Comparison of ENCODE assay signal across 23 cellular contexts in genomic region chr3:174495928-174496327, GRCh38.
DNase-seq lines count a peak whose midpoint lies in the region; ATAC-seq and TF ChIP-seq lines count a peak whose summit lies in the region.
"Had no signal": no experiment of that assay in that cellular context is flagged by ENCODE, and none has a peak within 500 bp of the region (broad histone marks: within the 10 kb centered on the region; RNA-seq: fewer than 3 reads in every experiment).

No MANE protein-coding gene starts in this region.

- no peak overlapping the region for H3K27ac Mint-ChIP-seq in Caco-2 (ENCODE audit: unreplicated experiment)
- H3K27ac Mint-ChIP-seq: natural killer cell, WTC11 had no signal

- intact Hi-C loops in Right ventricle myocardium superior (cut with DNase I) (no loop called here), Right ventricle myocardium inferior (cut with DNase I) (loop anchor here (5.0 kb wide), 1 partner anchor 54 kb away; no protein-coding TSS in a partner anchor), Caco-2 (cut with micrococcal nuclease; ENCODE audit: unreplicated experiment) (no loop called here)

- no peaks in the 10 kb centered on the region for H3K36me3 ChIP-seq in Caco-2 (ENCODE audit: control insufficient read depth, insufficient read depth, low read length)
- H3K36me3 ChIP-seq: Peyer's patch had no signal

- no peaks in the 10 kb centered on the region for H3K27me3 Mint-ChIP-seq in Caco-2 (ENCODE audit: insufficient read depth, unreplicated experiment)

- POLR2A ChIA-PET in Caco-2 (lab: Charles Lee): no interaction called here

- no peak for DNase-seq in Right ventricle myocardium superior
- no peak for DNase-seq in Right ventricle myocardium inferior (ENCODE audit: missing footprints)
- peak; percentile 13 for DNase-seq in RPMI8226
- peak; percentile 62 for DNase-seq in fibroblast of the aortic adventitia (ENCODE audit: low read depth)
- peak; percentile 22 for DNase-seq in stromal cell of bone marrow (ENCODE audit: low read depth)
- no peak for DNase-seq in Caco-2
- DNase-seq in NCI-H1105 (lab: John Stamatoyannopoulos, UW): no peak
- DNase-seq: activated CD4-positive, alpha-beta T cell treated with anti-CD3 and anti-CD28 coated beads, Interleukin-2, amount 50 U/mL, for 4 hours; activated gamma-delta T cell treated with Interleukin-2 at 50 U/mL for 16 hours; amniotic stem cell; caudate nucleus; GDM1; kidney glomerular epithelial cell; natural killer cell; NCI-H187; NCI-H226; Peyer's patch; posterior cingulate gyrus; small intestine; stimulated activated CD4-positive, alpha-beta T cell treated with anti-CD3 and anti-CD28 coated beads, Interleukin-4, amount 100 ng/mL, for 24 hours; T-helper 9 cell had no signal

- H3K4me3 ChIP-seq in fibroblast of the aortic adventitia (ENCODE audit: low read depth, low read length) (no peak overlapping the region), Caco-2 (ENCODE audit: low read depth, low read length) (no peak overlapping the region)
- H3K4me3 ChIP-seq: Peyer's patch had no signal

- H3K27me3 ChIP-seq in Caco-2 (replicated peaks; ENCODE audit: control insufficient read depth, insufficient read depth, low read length): no peaks in the 10 kb centered on the region
- H3K27me3 ChIP-seq: Peyer's patch had no signal

- H3K4me3 Mint-ChIP-seq in Caco-2 (ENCODE audit: unreplicated experiment): no peak overlapping the region
- H3K4me3 Mint-ChIP-seq: natural killer cell, WTC11 had no signal

- BruUV-seq in Caco-2 (replicated peaks; lab: Mats Ljungman, UMichigan): no TSS peak

- H3K4me1 Mint-ChIP-seq in Caco-2 (ENCODE audit: low read depth, unreplicated experiment): peaks cover 7% of the 10 kb centered on the region
- H3K4me1 Mint-ChIP-seq: natural killer cell had no signal

- no peaks in the 10 kb centered on the region for H3K9me3 ChIP-seq in Caco-2
- H3K9me3 ChIP-seq: Peyer's patch had no signal

- TF ChIP-seq CTCF in fibroblast of the aortic adventitia (IDR thresholded peaks at IDR 0.05; ENCODE audit: insufficient read depth, low read length): no peak
- no peak for TF ChIP-seq CTCF in Caco-2 (IDR thresholded peaks at IDR 0.05; ENCODE audit: insufficient read depth in 1 of 2, low read depth in 1 of 2, low read length in 1 of 2, severe bottlenecking in 1 of 2, unreplicated experiment in 1 of 2)

- no peaks in the 10 kb centered on the region for H3K4me1 ChIP-seq in Caco-2
- H3K4me1 ChIP-seq: Peyer's patch had no signal

- H3K9me3 Mint-ChIP-seq in Caco-2 (ENCODE audit: unreplicated experiment): no peaks in the 10 kb centered on the region
- H3K9me3 Mint-ChIP-seq: WTC11 had no signal

- ATAC-seq in Right ventricle myocardium superior (ENCODE audit: poor library complexity) (peak; percentile 38), Right ventricle myocardium inferior (no peak), HG02973 (IDR thresholded peaks at IDR 0.05; ENCODE audit: unreplicated experiment) (no peak)
- ATAC-seq: natural killer cell, WTC11 had no signal

- no peaks in the 10 kb centered on the region for H3K36me3 Mint-ChIP-seq in Caco-2 (ENCODE audit: insufficient read depth, unreplicated experiment)
- H3K36me3 Mint-ChIP-seq: natural killer cell, WTC11 had no signal

- CTCF ChIA-PET in Caco-2 (lab: Charles Lee): interaction anchor here (0.6 kb wide), 1 partner anchor 12 kb away, joined by 3 read pairs; no protein-coding TSS in a partner anchor

Comparison
In these comparisons a context has a peak if more than half of its experiments do, and no peak if none do; other contexts are left out.
1. DNase-seq: peak in RPMI8226 (single experiment), fibroblast of the aortic adventitia (single experiment) and stromal cell of bone marrow (single experiment); none in Right ventricle myocardium superior (single experiment), Right ventricle myocardium inferior (single experiment), Caco-2 (0 of 2) and NCI-H1105 (single experiment).